11 cellular contexts compared by ENCODE assay signal in the genomic region with DNA sequence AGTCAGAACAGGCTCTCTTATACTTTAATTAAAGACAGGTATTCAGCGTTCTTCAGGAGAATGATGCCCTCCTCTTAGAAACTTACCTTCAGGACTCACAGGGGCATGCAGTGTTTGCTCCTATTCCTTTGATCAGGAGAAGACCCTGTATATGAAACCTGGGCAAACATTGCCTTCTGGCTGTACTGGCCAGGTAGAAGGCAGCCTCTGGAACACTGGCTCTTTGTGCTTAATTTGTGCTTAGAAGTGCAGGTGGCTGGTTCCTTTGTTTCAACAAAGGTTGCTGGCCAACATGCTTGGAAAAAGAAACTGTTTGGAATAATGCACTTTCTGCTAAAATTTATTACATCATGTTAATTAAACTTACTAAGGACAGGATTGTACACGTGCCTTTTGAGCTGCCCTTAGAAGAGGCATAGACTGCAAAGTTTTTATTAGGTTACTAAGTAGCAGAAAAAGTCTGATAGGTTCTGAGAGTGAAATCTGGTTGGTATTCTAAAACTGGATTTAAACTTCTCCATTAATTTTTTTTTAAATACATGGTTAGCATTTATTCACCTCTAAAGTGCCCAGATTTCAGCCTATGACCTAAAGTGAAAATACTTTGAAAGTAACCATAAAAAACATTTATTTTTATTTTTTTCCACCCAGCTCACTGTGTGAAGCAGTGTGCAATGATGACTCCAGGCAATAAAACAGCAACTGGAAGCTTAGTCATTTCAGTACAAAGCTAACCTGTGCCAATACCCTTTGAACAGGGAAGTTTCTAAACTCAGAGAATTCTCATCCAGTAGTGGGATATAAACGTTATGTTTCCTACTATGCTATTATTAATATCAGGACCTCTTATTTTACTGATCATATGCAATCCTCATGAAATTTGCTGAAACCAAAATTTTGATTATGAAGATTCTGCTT. TPM values are rescaled to one million over a fixed set of nuclear protein-coding genes. Genes with fewer than 3 reads are reported as not detected.
A peak's percentile ranks its signal among the peaks of the same experiment; 100 is the strongest.
DNase-seq lines count a peak whose midpoint lies in the region; ATAC-seq and TF ChIP-seq lines count a peak whose summit lies in the region.
"Had no signal": no experiment of that assay in that cellular context is flagged by ENCODE, and none has a peak within 500 bp of the region (broad histone marks: within the 10 kb centered on the region; RNA-seq: fewer than 3 reads in every experiment).

No MANE protein-coding gene starts in this region.

- no peak overlapping the region for H3K4me3 ChIP-seq in choroid plexus epithelial cell (ENCODE audit: low read depth, low read length)
- no peak overlapping the region for H3K4me3 ChIP-seq in rectal smooth muscle tissue (ENCODE audit: low read length)
- no peak overlapping the region for H3K4me3 ChIP-seq in gastrocnemius medialis
- H3K4me3 ChIP-seq: upper lobe of left lung had no signal

- no peak overlapping the region for H3K4me3 Mint-ChIP-seq in activated CD4-positive, alpha-beta T cell treated with anti-CD3 and anti-CD28 coated beads, Interleukin-2, amount 10 ng/mL, durations not matched to agents 7 days and 5 days
- H3K4me3 Mint-ChIP-seq: WTC11 had no signal

- TF ChIP-seq POLR2A in gastrocnemius medialis (IDR thresholded peaks at IDR 0.05) = no peak

- POLR2A ChIA-PET in activated CD4-positive, alpha-beta T cell treated with anti-CD3 and anti-CD28 coated beads, Interleukin-2, amount 10 ng/mL, durations not matched to agents 7 days and 5 days (lab: Charles Lee) = no interaction called here

- H3K4me1 Mint-ChIP-seq in activated CD4-positive, alpha-beta T cell treated with anti-CD3 and anti-CD28 coated beads, Interleukin-2, amount 10 ng/mL, durations not matched to agents 7 days and 5 days = peaks cover 24% of the 10 kb centered on the region

- H3K27ac Mint-ChIP-seq in activated CD4-positive, alpha-beta T cell treated with anti-CD3 and anti-CD28 coated beads, Interleukin-2, amount 10 ng/mL, durations not matched to agents 7 days and 5 days = no peak overlapping the region
- H3K27ac Mint-ChIP-seq: WTC11 had no signal

- peaks cover 15% of the 10 kb centered on the region for H3K27me3 Mint-ChIP-seq in activated CD4-positive, alpha-beta T cell treated with anti-CD3 and anti-CD28 coated beads, Interleukin-2, amount 10 ng/mL, durations not matched to agents 7 days and 5 days

- H3K9ac ChIP-seq in rectal smooth muscle tissue (ENCODE audit: low read length) = no peak overlapping the region

- no peaks in the 10 kb centered on the region for H3K9me3 ChIP-seq in gastrocnemius medialis
- H3K9me3 ChIP-seq: upper lobe of left lung had no signal

- intact Hi-C loops in gastrocnemius medialis (cut with DNase I; ENCODE audit: low total_unique reads) = no loop called here

- no peaks in the 10 kb centered on the region for H3K36me3 ChIP-seq in rectal smooth muscle tissue (ENCODE audit: control insufficient read depth, insufficient read depth, low read length)
- H3K36me3 ChIP-seq in gastrocnemius medialis = no peaks in the 10 kb centered on the region
- H3K36me3 ChIP-seq: upper lobe of left lung had no signal

- in situ Hi-C loops in gastrocnemius medialis (cut with MboI; ENCODE audit: low sequenced_read_pairs in 4 of 4) = no loop called here

- H3K4me1 ChIP-seq in rectal smooth muscle tissue (ENCODE audit: control insufficient read depth, insufficient read depth, low read length) = peaks cover 9% of the 10 kb centered on the region
- H3K4me1 ChIP-seq in gastrocnemius medialis = no peaks in the 10 kb centered on the region
- H3K4me1 ChIP-seq: upper lobe of left lung had no signal

- H3K27me3 ChIP-seq in rectal smooth muscle tissue (ENCODE audit: control insufficient read depth, insufficient read depth, low read length) (no peaks in the 10 kb centered on the region), gastrocnemius medialis (peaks cover 0 to 2% (median 0%) of the 10 kb centered on the region in 3 donors)
- H3K27me3 ChIP-seq: upper lobe of left lung had no signal

- H3K9me3 Mint-ChIP-seq in activated CD4-positive, alpha-beta T cell treated with anti-CD3 and anti-CD28 coated beads, Interleukin-2, amount 10 ng/mL, durations not matched to agents 7 days and 5 days = no peaks in the 10 kb centered on the region

- H3K27ac ChIP-seq in rectal smooth muscle tissue (ENCODE audit: low read depth, low read length) (peak overlapping the region; percentile 54), gastrocnemius medialis (no peak overlapping the region)
- H3K27ac ChIP-seq: upper lobe of left lung had no signal

- ATAC-seq in GM18907 (IDR thresholded peaks at IDR 0.05; ENCODE audit: unreplicated experiment) (peak; percentile 32), gastrocnemius medialis (no peak)
- ATAC-seq: WTC11 had no signal

- TF ChIP-seq CTCF in choroid plexus epithelial cell (conservative IDR thresholded peaks at IDR 0.05; ENCODE audit: low read depth, low read length) (no peak), gastrocnemius medialis (IDR thresholded peaks at IDR 0.05 in 4 of 5, conservative IDR thresholded peaks at IDR 0.05 in 1 of 5) (no peak)

- no peaks in the 10 kb centered on the region for H3K36me3 Mint-ChIP-seq in activated CD4-positive, alpha-beta T cell treated with anti-CD3 and anti-CD28 coated beads, Interleukin-2, amount 10 ng/mL, durations not matched to agents 7 days and 5 days (ENCODE audit: low read depth)
- H3K36me3 Mint-ChIP-seq: WTC11 had no signal

- CTCF ChIA-PET in activated CD4-positive, alpha-beta T cell treated with anti-CD3 and anti-CD28 coated beads, Interleukin-2, amount 10 ng/mL, durations not matched to agents 7 days and 5 days (lab: Charles Lee) = no interaction called here

- DNase-seq in NCI-H1417 (lab: John Stamatoyannopoulos, UW) (peak in 2 of 3 experiments; percentile 37 to 76), choroid plexus epithelial cell (ENCODE audit: low read depth) (peak; percentile 72), gastrocnemius medialis (no peak), RPMI8226 (no peak), HPDE6-E6E7 (ENCODE audit: extremely low spot score) (no peak)
- no peak for DNase-seq in activated CD4-positive, alpha-beta T cell treated with anti-CD3 and anti-CD28 coated beads, Interleukin-2, amount 10 ng/mL, durations not matched to agents 7 days and 5 days
- DNase-seq: GF-D8, upper lobe of left lung had no signal

RNA-seq across cellular contexts. Expression of gene RASSF6, which starts 11.3 kb away (rescaled TPM):
- total RNA-seq in gastrocnemius medialis = under 1 TPM in 2 of 4 donors, not detected in 2; 0.15 to 0.27 TPM
- total RNA-seq in activated CD4-positive, alpha-beta T cell treated with anti-CD3 and anti-CD28 coated beads, Interleukin-2, amount 10 ng/mL, durations not matched to agents 7 days and 5 days = under 1 TPM in 1 of 2 experiments, not detected in 1; 0.19 TPM

Comparison
In these comparisons a context has a peak if more than half of its experiments do, and no peak if none do; other contexts are left out.
1. DNase-seq: peak in NCI-H1417 (2 of 3) and choroid plexus epithelial cell (single experiment); none in gastrocnemius medialis (0 of 2), RPMI8226 (single experiment), activated CD4-positive, alpha-beta T cell treated with anti-CD3 and anti-CD28 coated beads, Interleukin-2, amount 10 ng/mL, durations not matched to agents 7 days and 5 days (single experiment) and HPDE6-E6E7 (single experiment).